In genomic region chr12:11980133-11980532, GRCh38 we compare ENCODE assay signal across 21 cellular contexts.
DNase-seq lines count a peak whose midpoint lies in the region; ATAC-seq and TF ChIP-seq lines count a peak whose summit lies in the region.
"Had no signal": no experiment of that assay in that cellular context is flagged by ENCODE, and none has a peak within 500 bp of the region (broad histone marks: within the 10 kb centered on the region; RNA-seq: fewer than 3 reads in every experiment).

No MANE protein-coding gene starts in this region.

- TF ChIP-seq CTCF in activated B cell treated with CpG ODN at 0.5 μM for 24 hours (IDR thresholded peaks at IDR 0.05) (no peak), prostate gland (IDR thresholded peaks at IDR 0.05) (no peak)

- H4K20me1 ChIP-seq in BLaER1 treated with 17β-estradiol and CSF1 and Interleukin-3, amounts not matched to agents 10 nM and 100 nM: no peaks in the 10 kb centered on the region

- 91% methylated on average over 2 of the region's 2 CpGs for WGBS in prostate gland

- H3K9me3 ChIP-seq in BLaER1 treated with 17β-estradiol and CSF1 and Interleukin-3, amounts not matched to agents 10 nM and 100 nM (replicated peaks in 1 of 11): peaks cover 0 to 7% (median 0%) of the 10 kb centered on the region in 11 experiments; a peak in 2 of 22 replicates
- H3K9me3 ChIP-seq in CD4-positive, alpha-beta memory T cell (ENCODE audit: control insufficient read depth in 1 of 2, low read length in 2 of 2): no peaks in the 10 kb centered on the region
- H3K9me3 ChIP-seq in prostate gland: no peaks in the 10 kb centered on the region
- H3K9me3 ChIP-seq: SK-N-SH, stomach had no signal

- POLR2A ChIA-PET in CD4-positive, alpha-beta memory T cell (lab: Charles Lee; ENCODE audit: partially characterized antibody): interaction anchor here (1.0 to 4.2 kb wide), 7 partner anchors 9 to 249 kb away, joined by 3 to 50 read pairs (median 7); no protein-coding TSS in a partner anchor
- POLR2A ChIA-PET in activated B cell treated with CpG ODN at 0.5 μM for 24 hours (lab: Charles Lee): no interaction called here

- DNase-seq in CD4-positive, alpha-beta memory T cell: no peak
- DNase-seq in activated B cell treated with CpG ODN at 0.5 μM for 24 hours: no peak
- no peak for DNase-seq in effector memory CD8-positive, alpha-beta T cell
- no peak for DNase-seq in prostate gland (ENCODE audit: low spot score)
- no peak for DNase-seq in KBM-7
- DNase-seq: activated CD4-positive, CD25-positive, alpha-beta regulatory T cell treated with anti-CD3 and anti-CD28 coated beads, Interleukin-2, amount 50 U/mL, for 72 hours; COR-L47; head of caudate nucleus; NCI-H2107; NCI-H524 treated with DMSO at 0.1 percent for 48 hours; RPMI8226; SK-N-SH; stimulated activated CD4-positive, alpha-beta T cell treated with anti-CD3 and anti-CD28 coated beads, Interleukin-1b, Interleukin-23, amount 100 ng/mL, for 48 hours; stomach had no signal

- peaks cover 0 to 2% of the 10 kb centered on the region in 2 donors for H3K36me3 Mint-ChIP-seq in CD4-positive, alpha-beta memory T cell
- no peaks in the 10 kb centered on the region for H3K36me3 Mint-ChIP-seq in activated B cell treated with CpG ODN at 0.5 μM for 24 hours (ENCODE audit: low read depth)
- H3K36me3 Mint-ChIP-seq in effector memory CD8-positive, alpha-beta T cell (ENCODE audit: insufficient read depth): no peaks in the 10 kb centered on the region
- H3K36me3 Mint-ChIP-seq: mesothelial cell of epicardium, type B pancreatic cell had no signal

- TF ChIP-seq POLR2A in prostate gland (IDR thresholded peaks at IDR 0.05): no peak

- no peak overlapping the region for H3K27ac ChIP-seq in BLaER1 treated with 17β-estradiol and CSF1 and Interleukin-3, amounts not matched to agents 10 nM and 100 nM
- peak overlapping the region; percentile 74 for H3K27ac ChIP-seq in CD4-positive, alpha-beta memory T cell (ENCODE audit: low read depth, low read length)
- H3K27ac ChIP-seq in prostate gland: no peak overlapping the region
- H3K27ac ChIP-seq: coronary artery, stomach had no signal

- ATAC-seq in activated B cell treated with CpG ODN at 0.5 μM for 24 hours (ENCODE audit: low read depth) (no peak), HG02642 (IDR thresholded peaks at IDR 0.05; ENCODE audit: poor library complexity, unreplicated experiment) (no peak), GM21737 (IDR thresholded peaks at IDR 0.05; ENCODE audit: unreplicated experiment) (no peak)
- ATAC-seq in effector memory CD8-positive, alpha-beta T cell (replicated peaks): no peak

- H3K4me1 Mint-ChIP-seq in CD4-positive, alpha-beta memory T cell: peaks cover 51 to 69% (median 60%) of the 10 kb centered on the region in 4 donors
- peaks cover 18% of the 10 kb centered on the region for H3K4me1 Mint-ChIP-seq in activated B cell treated with CpG ODN at 0.5 μM for 24 hours
- peaks cover 37 to 41% of the 10 kb centered on the region in 2 donors for H3K4me1 Mint-ChIP-seq in effector memory CD8-positive, alpha-beta T cell (ENCODE audit: low read depth in 2 of 2)
- H3K4me1 Mint-ChIP-seq: mesothelial cell of epicardium, neural crest cell had no signal

- peaks cover 0 to 2% (median 0%) of the 10 kb centered on the region in 8 donors for H3K9me3 Mint-ChIP-seq in CD4-positive, alpha-beta memory T cell
- H3K9me3 Mint-ChIP-seq in activated B cell treated with CpG ODN at 0.5 μM for 24 hours: no peaks in the 10 kb centered on the region
- no peaks in the 10 kb centered on the region for H3K9me3 Mint-ChIP-seq in effector memory CD8-positive, alpha-beta T cell
- H3K9me3 Mint-ChIP-seq: mesothelial cell of epicardium, type B pancreatic cell had no signal

- in situ Hi-C loops in KBM-7 (cut with MboI; ENCODE audit: low pct_unique_long_range_greater_than_20kb, low sequenced_read_pairs): no loop called here

- H3K27me3 Mint-ChIP-seq in CD4-positive, alpha-beta memory T cell: no peaks in the 10 kb centered on the region
- no peaks in the 10 kb centered on the region for H3K27me3 Mint-ChIP-seq in activated B cell treated with CpG ODN at 0.5 μM for 24 hours
- H3K27me3 Mint-ChIP-seq in effector memory CD8-positive, alpha-beta T cell: no peaks in the 10 kb centered on the region

- H3K27me3 ChIP-seq in BLaER1 treated with 17β-estradiol and CSF1 and Interleukin-3, amounts not matched to agents 10 nM and 100 nM: no peaks in the 10 kb centered on the region
- H3K27me3 ChIP-seq in CD4-positive, alpha-beta memory T cell (ENCODE audit: insufficient read depth, low read length): no peaks in the 10 kb centered on the region
- H3K27me3 ChIP-seq in prostate gland (replicated peaks; ENCODE audit: insufficient read depth): no peaks in the 10 kb centered on the region
- H3K27me3 ChIP-seq: stomach had no signal

- peak overlapping the region in 10 of 11 experiments; percentile 0 to 88 (median 55); a peak in 15 of 22 replicates for H3K4me2 ChIP-seq in BLaER1 treated with 17β-estradiol and CSF1 and Interleukin-3, amounts not matched to agents 10 nM and 100 nM
- H3K4me2 ChIP-seq: SK-N-SH had no signal

- no peak overlapping the region for H3K4me3 ChIP-seq in BLaER1 treated with 17β-estradiol and CSF1 and Interleukin-3, amounts not matched to agents 10 nM and 100 nM
- peak overlapping the region in 1 of 2 donors; percentile 15 for H3K4me3 ChIP-seq in CD4-positive, alpha-beta memory T cell (ENCODE audit: low read length in 2 of 2)
- H3K4me3 ChIP-seq in prostate gland: no peak overlapping the region
- H3K4me3 ChIP-seq: coronary artery, stomach had no signal

- H3K4me3 Mint-ChIP-seq in CD4-positive, alpha-beta memory T cell: peak overlapping the region in 7 of 8 donors; percentile 22 to 74 (median 39)
- H3K4me3 Mint-ChIP-seq in activated B cell treated with CpG ODN at 0.5 μM for 24 hours: no peak overlapping the region
- peak overlapping the region; percentile 38 to 58 for H3K4me3 Mint-ChIP-seq in effector memory CD8-positive, alpha-beta T cell
- H3K4me3 Mint-ChIP-seq: mesothelial cell of epicardium, neural crest cell, type B pancreatic cell had no signal

- intact Hi-C loops in CD4-positive, alpha-beta memory T cell (cut with micrococcal nuclease): loop anchor here (2.0 kb wide), 1 partner anchor 19 kb away; no protein-coding TSS in a partner anchor
- intact Hi-C loops in activated B cell treated with CpG ODN at 0.5 μM for 24 hours (cut with micrococcal nuclease): no loop called here
- intact Hi-C loops in prostate gland (cut with DNase I): no loop called here

- CTCF ChIA-PET in CD4-positive, alpha-beta memory T cell (lab: Charles Lee; ENCODE audit: partially characterized antibody): interaction anchor here (1.0 to 4.8 kb wide), 4 partner anchors 19 to 53 kb away, joined by 3 to 50 read pairs (median 4); no protein-coding TSS in a partner anchor
- CTCF ChIA-PET in activated B cell treated with CpG ODN at 0.5 μM for 24 hours (lab: Charles Lee): no interaction called here

- H3K9ac ChIP-seq in BLaER1 treated with 17β-estradiol and CSF1 and Interleukin-3, amounts not matched to agents 10 nM and 100 nM: no peak overlapping the region
- H3K9ac ChIP-seq: SK-N-SH had no signal

- H3K36me3 ChIP-seq in BLaER1 treated with 17β-estradiol and CSF1 and Interleukin-3, amounts not matched to agents 10 nM and 100 nM: no peaks in the 10 kb centered on the region
- H3K36me3 ChIP-seq in CD4-positive, alpha-beta memory T cell (ENCODE audit: insufficient read depth, low read length): no peaks in the 10 kb centered on the region
- H3K36me3 ChIP-seq in prostate gland: no peaks in the 10 kb centered on the region
- H3K36me3 ChIP-seq: stomach had no signal

- H3K4me1 ChIP-seq in BLaER1 treated with 17β-estradiol and CSF1 and Interleukin-3, amounts not matched to agents 10 nM and 100 nM: peaks cover 25 to 34% (median 31%) of the 10 kb centered on the region in 10 experiments
- H3K4me1 ChIP-seq in CD4-positive, alpha-beta memory T cell (ENCODE audit: insufficient read depth, low read length): peaks cover 59% of the 10 kb centered on the region
- no peaks in the 10 kb centered on the region for H3K4me1 ChIP-seq in prostate gland (replicated peaks)
- H3K4me1 ChIP-seq: stomach had no signal

- H3K27ac Mint-ChIP-seq in CD4-positive, alpha-beta memory T cell: peak overlapping the region; percentile 88 to 99 (median 97)
- peak overlapping the region; percentile 19 for H3K27ac Mint-ChIP-seq in activated B cell treated with CpG ODN at 0.5 μM for 24 hours
- peak overlapping the region; percentile 87 to 89 for H3K27ac Mint-ChIP-seq in effector memory CD8-positive, alpha-beta T cell
- H3K27ac Mint-ChIP-seq: mesothelial cell of epicardium, type B pancreatic cell had no signal

Comparison
In these comparisons a context has a peak if more than half of its experiments do, and no peak if none do; other contexts are left out.
1. H3K27ac Mint-ChIP-seq: peak in every context shown above with its lines; median percentile 97 in CD4-positive, alpha-beta memory T cell; 88 in effector memory CD8-positive, alpha-beta T cell; 19 in activated B cell treated with CpG ODN at 0.5 μM for 24 hours.